In the genomic region with DNA sequence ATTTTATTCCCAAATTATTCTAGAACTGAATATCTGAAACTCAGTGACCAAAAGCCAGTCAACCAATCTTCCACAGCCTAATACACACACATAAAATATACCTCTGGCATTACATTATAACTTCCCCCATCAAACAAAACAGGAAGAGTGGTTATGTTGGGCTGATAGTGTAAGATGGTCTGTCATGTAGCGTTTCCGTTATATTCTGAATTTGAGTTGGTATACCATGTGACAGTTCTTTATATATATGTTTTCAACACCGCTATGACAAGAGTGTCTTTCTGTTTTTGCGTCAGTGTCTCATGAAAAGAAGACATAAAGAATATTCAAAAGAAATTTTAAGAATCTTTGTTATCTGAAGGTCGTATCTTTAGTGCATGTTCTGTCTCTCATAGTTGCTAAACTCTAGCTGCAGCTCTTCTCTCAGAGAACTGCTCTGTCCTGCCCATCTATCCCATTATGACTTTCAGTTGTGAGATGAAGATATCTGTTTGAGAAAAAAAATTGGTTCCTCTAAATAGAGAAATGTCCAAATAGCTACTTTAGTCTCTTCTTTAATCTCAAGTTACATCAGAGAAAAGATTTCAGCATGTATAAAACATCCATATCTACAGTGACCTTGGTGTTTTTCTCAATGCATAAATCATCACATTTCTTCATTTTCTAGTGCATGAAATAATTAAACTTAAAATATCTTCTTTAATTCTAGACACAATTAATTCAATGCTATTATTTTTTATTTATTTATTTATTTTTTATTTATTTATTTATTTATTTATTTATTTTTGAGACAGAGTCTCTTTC, we compare ENCODE assay signal across 11 cellular contexts. TPM values are rescaled to one million over a fixed set of nuclear protein-coding genes. Genes with fewer than 3 reads are reported as not detected.
DNase-seq lines count a peak whose midpoint lies in the region; ATAC-seq, FAIRE-seq and TF ChIP-seq lines count a peak whose summit lies in the region.
"Had no signal": no experiment of that assay in that cellular context is flagged by ENCODE, and none has a peak within 500 bp of the region (broad histone marks: within the 10 kb centered on the region; RNA-seq: fewer than 3 reads in every experiment).

No MANE protein-coding gene starts in this region.

- H3K79me1 ChIP-seq in mesenchymal stem cell (replicated peaks; ENCODE audit: low read length, poor library complexity, severe bottlenecking) = no peaks in the 10 kb centered on the region

- no peak overlapping the region for H2AK5ac ChIP-seq in mesenchymal stem cell (ENCODE audit: low read length, severe bottlenecking)

- no peak overlapping the region for H2AFZ ChIP-seq in mesenchymal stem cell (ENCODE audit: low read depth, low read length)

- H4K91ac ChIP-seq in mesenchymal stem cell (ENCODE audit: low read length) = no peak overlapping the region

- no peaks in the 10 kb centered on the region for H3K9me3 ChIP-seq in A549
- no peaks in the 10 kb centered on the region for H3K9me3 ChIP-seq in WERI-Rb-1 (ENCODE audit: severe bottlenecking)
- no peaks in the 10 kb centered on the region for H3K9me3 ChIP-seq in mesenchymal stem cell (ENCODE audit: control insufficient read depth, low read length)

- H3K4me1 Mint-ChIP-seq in activated CD4-positive, alpha-beta memory T cell treated with anti-CD3 and anti-CD28 coated beads, Interleukin-2, amount 10 ng/mL, durations not matched to agents 7 days and 5 days = peaks cover 28% of the 10 kb centered on the region

- peaks cover 21% of the 10 kb centered on the region for H3K36me3 Mint-ChIP-seq in activated CD4-positive, alpha-beta memory T cell treated with anti-CD3 and anti-CD28 coated beads, Interleukin-2, amount 10 ng/mL, durations not matched to agents 7 days and 5 days (ENCODE audit: low read depth)

- H3K4me2 ChIP-seq in A549 = no peak overlapping the region
- no peak overlapping the region for H3K4me2 ChIP-seq in mesenchymal stem cell (ENCODE audit: low read length, poor library complexity, severe bottlenecking)

- CTCF ChIA-PET in A549 (lab: Yijun Ruan, JAX) = no interaction called here
- CTCF ChIA-PET in activated CD4-positive, alpha-beta memory T cell treated with anti-CD3 and anti-CD28 coated beads, Interleukin-2, amount 10 ng/mL, durations not matched to agents 7 days and 5 days (lab: Charles Lee) = interaction anchor here (0.6 to 1.6 kb wide), 6 partner anchors 8 to 164 kb away, joined by 3 to 9 read pairs (median 4); partner anchors contain the start of gene PSME4

- no peak overlapping the region for H2BK120ac ChIP-seq in mesenchymal stem cell (ENCODE audit: low read depth, low read length)

- H3K9me3 Mint-ChIP-seq in activated CD4-positive, alpha-beta memory T cell treated with anti-CD3 and anti-CD28 coated beads, Interleukin-2, amount 10 ng/mL, durations not matched to agents 7 days and 5 days = peaks cover 3% of the 10 kb centered on the region

- POLR2A ChIA-PET in A549 (lab: Yijun Ruan, JAX) = no interaction called here
- POLR2A ChIA-PET in activated CD4-positive, alpha-beta memory T cell treated with anti-CD3 and anti-CD28 coated beads, Interleukin-2, amount 10 ng/mL, durations not matched to agents 7 days and 5 days (lab: Charles Lee) = interaction anchor here (0.9 to 4.0 kb wide), 12 partner anchors 12 to 564 kb away, joined by 3 to 57 read pairs (median 4); partner anchors contain the start of genes CHAC2 and PSME4

- H3K9ac ChIP-seq in mesenchymal stem cell (ENCODE audit: low read length) = no peak overlapping the region

- H2BK12ac ChIP-seq in mesenchymal stem cell (ENCODE audit: low read length in 2 of 2) = no peak overlapping the region

- no peaks in the 10 kb centered on the region for H3K4me1 ChIP-seq in A549
- no peaks in the 10 kb centered on the region for H3K4me1 ChIP-seq in mesenchymal stem cell (ENCODE audit: control insufficient read depth, insufficient read depth, low read depth, low read length)

- no peak overlapping the region for H3K14ac ChIP-seq in mesenchymal stem cell (ENCODE audit: low read length in 2 of 2)

- no peak for TF ChIP-seq RAD21 in A549 (conservative IDR thresholded peaks at IDR 0.05 in 1 of 2, IDR thresholded peaks at IDR 0.05 in 1 of 2)

- no peaks in the 10 kb centered on the region for H3K27me3 ChIP-seq in WERI-Rb-1 (ENCODE audit: insufficient read depth, low read depth, severe bottlenecking)
- H3K27me3 ChIP-seq in mesenchymal stem cell (ENCODE audit: control insufficient read depth in 1 of 2, insufficient read depth in 1 of 2, low read length in 2 of 2) = no peaks in the 10 kb centered on the region

- DNase-seq in A549 (ENCODE audit: low read depth in 1 of 2, low spot score in 1 of 2) (no peak), WERI-Rb-1 (no peak), mesenchymal stem cell (no peak), GM19239 (ENCODE audit: insufficient read length, low spot score) (no peak), SHP77 (lab: John Stamatoyannopoulos, UW) (no peak)
- no peak for DNase-seq in activated CD4-positive, alpha-beta memory T cell treated with anti-CD3 and anti-CD28 coated beads, Interleukin-2, amount 10 ng/mL, durations not matched to agents 7 days and 5 days
- DNase-seq: Calu3, erythroblast, NCI-H524 had no signal

- H3K27ac ChIP-seq in A549 (no peak overlapping the region), WERI-Rb-1 (no peak overlapping the region), mesenchymal stem cell (ENCODE audit: low read length, poor library complexity, severe bottlenecking) (no peak overlapping the region)

- WGBS in A549 (ENCODE audit: missing lambda C conversion rate) = 88% methylated on average over 5 of the region's 5 CpGs
- WGBS in mesenchymal stem cell = 93% methylated on average over 3 of the region's 5 CpGs

- H3K4ac ChIP-seq in mesenchymal stem cell (ENCODE audit: low read depth in 1 of 2, low read length in 2 of 2) = no peak overlapping the region

- no peak for TF ChIP-seq EP300 in A549 (IDR thresholded peaks at IDR 0.05)

- H3K18ac ChIP-seq in mesenchymal stem cell (ENCODE audit: low read depth in 1 of 2, low read length in 2 of 2) = no peak overlapping the region

- no peak overlapping the region for H4K8ac ChIP-seq in mesenchymal stem cell (ENCODE audit: low read length)

- H3K27me3 Mint-ChIP-seq in activated CD4-positive, alpha-beta memory T cell treated with anti-CD3 and anti-CD28 coated beads, Interleukin-2, amount 10 ng/mL, durations not matched to agents 7 days and 5 days = no peaks in the 10 kb centered on the region

- H3K23ac ChIP-seq in mesenchymal stem cell (ENCODE audit: low read length in 2 of 2) = no peak overlapping the region

- H3K36me3 ChIP-seq in WERI-Rb-1 (no peaks in the 10 kb centered on the region), mesenchymal stem cell (ENCODE audit: control insufficient read depth in 1 of 2, insufficient read depth in 2 of 2, low read depth in 1 of 2, low read length in 2 of 2) (no peaks in the 10 kb centered on the region)

- TF ChIP-seq CTCF in A549 (IDR thresholded peaks at IDR 0.05) (no peak), WERI-Rb-1 (IDR thresholded peaks at IDR 0.05; ENCODE audit: low read depth, low read length) (no peak)

- TF ChIP-seq POLR2A in A549 (IDR thresholded peaks at IDR 0.05; ENCODE audit: low read length) = no peak

- no peak overlapping the region for H3K4me3 ChIP-seq in A549
- H3K4me3 ChIP-seq in WERI-Rb-1 (ENCODE audit: low read depth, low read length) = no peak overlapping the region
- no peak overlapping the region for H3K4me3 ChIP-seq in mesenchymal stem cell (ENCODE audit: insufficient read depth in 1 of 2, low read depth in 1 of 2, low read length in 2 of 2)

- no peak overlapping the region for H2BK15ac ChIP-seq in mesenchymal stem cell (ENCODE audit: low read depth, poor library complexity, severe bottlenecking)

- H2BK5ac ChIP-seq in mesenchymal stem cell (ENCODE audit: low read depth, low read length, poor library complexity, severe bottlenecking) = no peak overlapping the region

- FAIRE-seq in A549 (lab: Jason Lieb, UNC) = no peak
- no peak for FAIRE-seq in GM19239 (lab: Jason Lieb, UNC)

- no peak for ATAC-seq in A549
- ATAC-seq in GM18868 (IDR thresholded peaks at IDR 0.05; ENCODE audit: unreplicated experiment) = peak; percentile 90
- peak; percentile 88 for ATAC-seq in HG03103 (IDR thresholded peaks at IDR 0.05; ENCODE audit: low read depth, unreplicated experiment)

- H3K27ac Mint-ChIP-seq in activated CD4-positive, alpha-beta memory T cell treated with anti-CD3 and anti-CD28 coated beads, Interleukin-2, amount 10 ng/mL, durations not matched to agents 7 days and 5 days = peak overlapping the region; percentile 91

- H3K4me3 Mint-ChIP-seq in activated CD4-positive, alpha-beta memory T cell treated with anti-CD3 and anti-CD28 coated beads, Interleukin-2, amount 10 ng/mL, durations not matched to agents 7 days and 5 days = peak overlapping the region; percentile 43

TF ChIP-seq in A549, 52 proteins besides CTCF, POLR2A, EP300 and RAD21 (continues in another document):
- peak; percentile 59 for TF ChIP-seq ZC3H11A (IDR thresholded peaks at IDR 0.05)
- TF ChIP-seq, protein P1, sequence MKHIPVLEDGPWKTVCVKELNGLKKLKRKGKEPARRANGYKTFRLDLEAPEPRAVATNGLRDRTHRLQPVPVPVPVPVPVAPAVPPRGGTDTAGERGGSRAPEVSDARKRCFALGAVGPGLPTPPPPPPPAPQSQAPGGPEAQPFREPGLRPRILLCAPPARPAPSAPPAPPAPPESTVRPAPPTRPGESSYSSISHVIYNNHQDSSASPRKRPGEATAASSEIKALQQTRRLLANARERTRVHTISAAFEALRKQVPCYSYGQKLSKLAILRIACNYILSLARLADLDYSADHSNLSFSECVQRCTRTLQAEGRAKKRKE (CRISPR knock-in tag; IDR thresholded peaks at IDR 0.05; ENCODE audit: low read depth) = no peak
- TF ChIP-seq HEYL (CRISPR knock-in tag; IDR thresholded peaks at IDR 0.05) = no peak

RNA-seq across cellular contexts. Expression of gene PSME4, which starts 24.1 kb away (rescaled TPM):
- 55.8 and 63.6 TPM in 2 replicates for polyA plus RNA-seq in A549 (2011; rRNA removed)
- 13.5 and 15.5 TPM in 2 replicates for polyA plus RNA-seq in A549 (2012; cell fraction: cytosol; rRNA removed)
- polyA plus RNA-seq in A549 (2012; cell fraction: nucleus; rRNA removed) = 15.9 and 26.4 TPM in 2 replicates
- 31.9 to 34.5 TPM (median 33.3 TPM) in 3 replicates for polyA plus RNA-seq in A549 (2017; fragmentation: RNase III; extraction: RNeasy Plus Mini Kit Qiagen cat#74134 plus additional on column Dnase treatment)
- polyA minus RNA-seq in A549 (2011; rRNA and poly(A)+ RNA removed) = 48.9 and 53.7 TPM in 2 replicates
- total RNA-seq in activated CD4-positive, alpha-beta memory T cell treated with anti-CD3 and anti-CD28 coated beads, Interleukin-2, amount 10 ng/mL, durations not matched to agents 7 days and 5 days = 10 to 100 TPM; 47.4 to 47.8 TPM
- polyA plus RNA-seq in mesenchymal stem cell (2013, experiment 1 of 2) = 27.0 TPM
- polyA plus RNA-seq in mesenchymal stem cell (2013, experiment 2 of 2) = 26.9 TPM

Comparison
In these comparisons a context has a peak if more than half of its experiments do, and no peak if none do; other contexts are left out.
1. ATAC-seq: peak in GM18868 (single experiment) and HG03103 (single experiment); none in A549 (0 of 2).